In the genomic region with DNA sequence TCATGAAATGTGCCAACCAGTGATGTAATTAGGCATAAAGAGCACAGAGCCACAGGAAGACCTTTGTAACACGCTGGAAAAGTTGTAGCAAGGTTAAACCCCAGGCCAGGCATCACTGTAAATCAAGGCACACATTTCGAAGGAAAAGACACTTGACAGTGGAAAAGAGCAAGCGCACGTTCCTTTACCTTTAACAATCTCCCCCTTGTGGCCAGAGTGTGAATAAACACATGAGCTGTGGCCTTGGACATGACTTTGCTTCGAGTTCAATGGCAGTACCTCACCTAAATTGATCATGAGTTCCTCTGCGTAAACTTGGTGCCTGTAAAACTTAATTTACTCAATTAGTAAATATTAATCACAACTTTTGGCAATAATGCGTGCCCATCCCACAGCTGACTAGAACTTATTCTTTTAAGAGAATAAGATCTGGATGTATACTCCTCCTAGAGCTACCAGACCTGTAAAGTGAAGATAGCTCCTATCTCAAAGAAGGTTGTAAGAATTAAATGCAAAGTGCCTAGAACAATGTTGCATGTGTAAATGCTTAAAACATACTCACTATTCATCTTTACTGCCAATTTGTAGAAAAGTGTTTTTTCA, we compare ENCODE assay signal across 8 cellular contexts.
DNase-seq lines count a peak whose midpoint lies in the region; ATAC-seq and TF ChIP-seq lines count a peak whose summit lies in the region.

No MANE protein-coding gene starts in this region.

- no peak for TF ChIP-seq POLR2A in right lobe of liver (IDR thresholded peaks at IDR 0.05)

- no peaks in the 10 kb centered on the region for H3K4me1 ChIP-seq in right lobe of liver

- no peaks in the 10 kb centered on the region for H3K36me3 ChIP-seq in right lobe of liver

- H3K9me3 ChIP-seq in right lobe of liver, result no peaks in the 10 kb centered on the region

- DNase-seq in AG09319 (ENCODE audit: extremely low read depth, low read depth), result no peak
- peak; percentile 63 for DNase-seq in NCI-H2029 treated with DMSO at 0.1 percent for 48 hours (lab: John Stamatoyannopoulos, UW)
- DNase-seq in activated CD4-positive, CD25-positive, alpha-beta regulatory T cell treated with anti-CD3 and anti-CD28 coated beads, Interleukin-2, amount 50 U/mL, for 16 hours (ENCODE audit: low read depth, low spot score), result peak; percentile 26
- peak; percentile 2 for DNase-seq in cerebellum (ENCODE audit: low spot score)
- DNase-seq in right lobe of liver, result peak in 1 of 3 donors; percentile 56
- peak; percentile 0 for DNase-seq in stimulated activated CD8-positive, alpha-beta memory T cell treated with anti-CD3 and anti-CD28 coated beads, Interleukin-12 subunit alpha, Interleukin-12 subunit beta, amount 100 ng/mL, for 4 hours (ENCODE audit: low read depth)

- peak; percentile 36 for TF ChIP-seq CTCF in AG09319 (IDR thresholded peaks at IDR 0.05; ENCODE audit: low read depth, low read length)
- peak; percentile 72 to 79 (median 75) for TF ChIP-seq CTCF in right lobe of liver (IDR thresholded peaks at IDR 0.05)

- WGBS in right lobe of liver (ENCODE audit: insufficient coverage, low coverage, low lambda C conversion rate, missing lambda C conversion rate), result 21% methylated on average over 7 of the region's 7 CpGs

- H3K4me3 ChIP-seq in right lobe of liver, result no peak overlapping the region

- H3K27me3 ChIP-seq in right lobe of liver, result no peaks in the 10 kb centered on the region

- no peak overlapping the region for H3K27ac ChIP-seq in right lobe of liver

- intact Hi-C loops in right lobe of liver (cut with DNase I), result no loop called here

- ATAC-seq in GM18519 (IDR thresholded peaks at IDR 0.05; ENCODE audit: low FRiP score, unreplicated experiment), result peak; percentile 88
- ATAC-seq in HG03025 (IDR thresholded peaks at IDR 0.05; ENCODE audit: low FRiP score, unreplicated experiment), result peak; percentile 95
- peak; percentile 94 to 99 (median 96) for ATAC-seq in right lobe of liver
